In genomic region chr9:113577525-113578261, GRCh38 we compare ENCODE assay signal across 9 cellular contexts.
DNase-seq lines count a peak whose midpoint lies in the region; ATAC-seq and TF ChIP-seq lines count a peak whose summit lies in the region.
"Had no signal": no experiment of that assay in that cellular context is flagged by ENCODE, and none has a peak within 500 bp of the region (broad histone marks: within the 10 kb centered on the region; RNA-seq: fewer than 3 reads in every experiment).

No MANE protein-coding gene starts in this region.

- no peak overlapping the region for H3K27ac ChIP-seq in DOHH2 (ENCODE audit: low read depth, low read length)
- H3K27ac ChIP-seq in esophagus squamous epithelium: peak overlapping the region in 3 of 4 donors; percentile 86 to 92 (median 88)
- peak overlapping the region in 3 of 4 donors; percentile 84 to 85 (median 84) for H3K27ac ChIP-seq in sigmoid colon

- H3K27me3 ChIP-seq in DOHH2 (ENCODE audit: control insufficient read depth, low read length) (no peaks in the 10 kb centered on the region), esophagus squamous epithelium (no peaks in the 10 kb centered on the region), sigmoid colon (no peaks in the 10 kb centered on the region)

- 62 to 68% methylated on average over 9 to 11 of the region's 11 CpGs for WGBS in esophagus squamous epithelium, 2 donors
- WGBS in sigmoid colon, 2 donors: 67 to 76% methylated on average over 11 of the region's 11 CpGs

- H4K20me1 ChIP-seq in DOHH2 (ENCODE audit: control insufficient read depth, insufficient read depth, low read depth, low read length): no peaks in the 10 kb centered on the region

- H3K4me3 ChIP-seq in DOHH2 (ENCODE audit: low read length) (no peak overlapping the region), esophagus squamous epithelium (no peak overlapping the region), sigmoid colon (no peak overlapping the region)

- H3K4me1 ChIP-seq in DOHH2 (ENCODE audit: control insufficient read depth, low read length) (peaks cover 94% of the 10 kb centered on the region), esophagus squamous epithelium (peaks cover 65 to 87% (median 80%) of the 10 kb centered on the region in 3 donors), sigmoid colon (peaks cover 0 to 55% (median 49%) of the 10 kb centered on the region in 4 donors)

- TF ChIP-seq POLR2A in esophagus squamous epithelium (IDR thresholded peaks at IDR 0.05) (no peak), sigmoid colon (IDR thresholded peaks at IDR 0.05) (no peak)

- H3K9me2 ChIP-seq in DOHH2 (replicated peaks; ENCODE audit: control insufficient read depth, low read length): no peaks in the 10 kb centered on the region

- ATAC-seq in SK-N-SH treated with all-trans-retinoic acid at 6 μM for 48 hours (peak; percentile 4; the same call in 1 of the 3 replicates), HG02798 (IDR thresholded peaks at IDR 0.05; ENCODE audit: poor library complexity, unreplicated experiment) (no peak), GM18861 (IDR thresholded peaks at IDR 0.05; ENCODE audit: unreplicated experiment) (no peak)

- H3K9me3 ChIP-seq in DOHH2 (ENCODE audit: control insufficient read depth, insufficient read depth, low read length) (no peaks in the 10 kb centered on the region), esophagus squamous epithelium (no peaks in the 10 kb centered on the region), sigmoid colon (no peaks in the 10 kb centered on the region)

- TF ChIP-seq EP300 in sigmoid colon (IDR thresholded peaks at IDR 0.05): no peak

- H3K36me3 ChIP-seq in DOHH2 (ENCODE audit: control insufficient read depth, low read length) (0 out of 2 replicates have a peak, but pooled peaks cover 5% of the 10 kb centered on the region), esophagus squamous epithelium (no peaks in the 10 kb centered on the region), sigmoid colon (no peaks in the 10 kb centered on the region)

- TF ChIP-seq CTCF in DOHH2 (IDR thresholded peaks at IDR 0.05; ENCODE audit: low read depth, low read length, poor library complexity, severe bottlenecking) (no peak), esophagus squamous epithelium (IDR thresholded peaks at IDR 0.05) (no peak), sigmoid colon (IDR thresholded peaks at IDR 0.05) (no peak)

- intact Hi-C loops in esophagus squamous epithelium (cut with DNase I): no loop called here
- intact Hi-C loops in sigmoid colon (cut with DNase I): no loop called here

- DNase-seq in esophagus squamous epithelium (lab: John Stamatoyannopoulos, UW) (no peak), sigmoid colon (no peak), NCI-H2107 (lab: John Stamatoyannopoulos, UW) (no peak), COR-L47 (lab: John Stamatoyannopoulos, UW) (no peak)
- DNase-seq: midbrain had no signal

- H3K4me2 ChIP-seq in DOHH2 (ENCODE audit: low read length): peak overlapping the region; percentile 91; the same call in 1 of the 2 replicates

- no peaks in the 10 kb centered on the region for H3K79me2 ChIP-seq in DOHH2 (ENCODE audit: control insufficient read depth, low read length)

- H3F3A ChIP-seq in DOHH2 (ENCODE audit: control insufficient read depth, insufficient read depth): peaks cover 6% of the 10 kb centered on the region

TF ChIP-seq in SK-N-SH treated with all-trans-retinoic acid at 6 μM for 48 hours, 23 proteins besides CTCF, POLR2A, EP300 and RAD21:
- TF ChIP-seq ESRRG (CRISPR knock-in tag; IDR thresholded peaks at IDR 0.05): no peak
- TF ChIP-seq PPARA (CRISPR knock-in tag; IDR thresholded peaks at IDR 0.05; ENCODE audit: borderline replicate concordance): no peak
- TF ChIP-seq ARNTL (CRISPR knock-in tag; IDR thresholded peaks at IDR 0.05; ENCODE audit: borderline replicate concordance, low read depth): no peak
- TF ChIP-seq ZNF70 (CRISPR knock-in tag; IDR thresholded peaks at IDR 0.05): no peak
- no peak for TF ChIP-seq OSR1 (CRISPR knock-in tag; IDR thresholded peaks at IDR 0.05)
- no peak for TF ChIP-seq ZFP30 (CRISPR knock-in tag; IDR thresholded peaks at IDR 0.05)
- TF ChIP-seq ZC3H10 (CRISPR knock-in tag; IDR thresholded peaks at IDR 0.05): no peak
- no peak for TF ChIP-seq TSHZ2 (CRISPR knock-in tag; IDR thresholded peaks at IDR 0.05)
- TF ChIP-seq CSDC2 (CRISPR knock-in tag; IDR thresholded peaks at IDR 0.05): no peak
- TF ChIP-seq CREB5 (CRISPR knock-in tag; IDR thresholded peaks at IDR 0.05; ENCODE audit: low read depth): no peak
- TF ChIP-seq TOX (CRISPR knock-in tag; IDR thresholded peaks at IDR 0.05; ENCODE audit: borderline replicate concordance): no peak
- TF ChIP-seq ZNF565 (CRISPR knock-in tag; conservative IDR thresholded peaks at IDR 0.05; ENCODE audit: low read depth): no peak
- TF ChIP-seq ISL1 (CRISPR knock-in tag; IDR thresholded peaks at IDR 0.05): no peak
- TF ChIP-seq POU6F1 (CRISPR knock-in tag; IDR thresholded peaks at IDR 0.05; ENCODE audit: borderline replicate concordance, low read depth): no peak
- no peak for TF ChIP-seq RARB (CRISPR knock-in tag; IDR thresholded peaks at IDR 0.05)
- TF ChIP-seq GLIS3 (CRISPR knock-in tag; IDR thresholded peaks at IDR 0.05): no peak
- no peak for TF ChIP-seq ZNF8 (CRISPR knock-in tag; IDR thresholded peaks at IDR 0.05)
- no peak for TF ChIP-seq BACH2 (CRISPR knock-in tag; IDR thresholded peaks at IDR 0.05; ENCODE audit: borderline replicate concordance)
- no peak for TF ChIP-seq ZFP3 (CRISPR knock-in tag; IDR thresholded peaks at IDR 0.05)
- TF ChIP-seq SNAI2 (CRISPR knock-in tag; IDR thresholded peaks at IDR 0.05): no peak
TF ChIP-seq in SK-N-SH treated with all-trans-retinoic acid at 6 μM for 48 hours: peak in this region for 0.
